36 cellular contexts compared by ENCODE assay signal in genomic region chr17:63480192-63480784, GRCh38. TPM values are rescaled to one million over a fixed set of nuclear protein-coding genes. Genes with fewer than 3 reads are reported as not detected.
"Had no signal": no experiment of that assay in that cellular context is flagged by ENCODE, and none has a peak within 500 bp of the region (broad histone marks: within the 10 kb centered on the region; RNA-seq: fewer than 3 reads in every experiment).

No MANE protein-coding gene starts in this region.

- DNase-seq: activated CD4-positive, alpha-beta T cell treated with anti-CD3 and anti-CD28 coated beads for 4 hours; activated CD4-positive, alpha-beta T cell treated with anti-CD3 and anti-CD28 coated beads, Interleukin-2, amount 50 U/mL, for 4 hours; activated effector memory CD4-positive, alpha-beta T cell treated with Interleukin-2 at 50 U/mL for 16 hours; activated naive CD4-positive, alpha-beta T cell treated with Interleukin-2 at 50 U/mL for 16 hours; activated naive CD8-positive, alpha-beta T cell treated with anti-CD3 and anti-CD28 coated beads, Interleukin-2, amount 10 ng/mL, durations not matched to agents 7 days and 5 days; activated T-cell treated with anti-CD3 and anti-CD28 coated beads for 4 hours; activated T-cell treated with anti-CD3 and anti-CD28 coated beads, Interleukin-2, amount 50 U/mL, for 72 hours; cerebellar nuclear complex; colonic mucosa; effector memory CD8-positive, alpha-beta T cell; left cardiac atrium; natural killer cell; stimulated activated CD4-positive, alpha-beta T cell treated with anti-CD3 and anti-CD28 coated beads, Interleukin-12 subunit alpha, Interleukin-12 subunit beta, amount 100 ng/mL, for 4 hours; stimulated activated CD4-positive, alpha-beta T cell treated with anti-CD3 and anti-CD28 coated beads, Interleukin-4, amount 100 ng/mL, for 1 hour; stimulated activated naive CD8-positive, alpha-beta T cell treated with anti-CD3 and anti-CD28 coated beads, Interleukin-15, Interleukin-2, amounts not matched to agents 100 U/mL and 50 U/mL, for 24 hours; T-helper 1 cell; testis; transverse colon had no signal

- ATAC-seq: activated T-cell treated with anti-CD3 and anti-CD28 coated beads, Interleukin-2, amount 50 U/mL, for 72 hours; effector memory CD8-positive, alpha-beta T cell; gastroesophageal sphincter; left cardiac atrium; natural killer cell; right lobe of liver; stimulated activated naive CD8-positive, alpha-beta T cell treated with anti-CD3 and anti-CD28 coated beads, Interleukin-15, Interleukin-2, amounts not matched to agents 100 U/mL and 50 U/mL, for 24 hours had no signal

- H3K27me3 ChIP-seq: ascending aorta, testis had no signal

- H3K4me2 ChIP-seq: hepatocyte, neural progenitor cell had no signal

- H3K79me2 ChIP-seq: hepatocyte had no signal

- H2AFZ ChIP-seq: hepatocyte, neural progenitor cell had no signal

- H3K36me3 Mint-ChIP-seq: activated naive CD8-positive, alpha-beta T cell treated with anti-CD3 and anti-CD28 coated beads, Interleukin-2, amount 10 ng/mL, durations not matched to agents 7 days and 5 days; brain; memory B cell; natural killer cell; neural progenitor cell had no signal

- H3K4me3 ChIP-seq: ascending aorta, cardiac muscle cell, colonic mucosa, gastroesophageal sphincter, hepatocyte, neural progenitor cell, right lobe of liver, testis, transverse colon had no signal

- H3K4me3 Mint-ChIP-seq: activated naive CD8-positive, alpha-beta T cell treated with anti-CD3 and anti-CD28 coated beads, Interleukin-2, amount 10 ng/mL, durations not matched to agents 7 days and 5 days; activated T-cell treated with anti-CD3 and anti-CD28 coated beads, Interleukin-2, amount 50 U/mL, for 72 hours; brain; effector memory CD8-positive, alpha-beta T cell; memory B cell; natural killer cell; neural progenitor cell; T-helper 2 cell treated with Interferon-gamma antibody and Interleukin-4, amounts not matched to agents 5 μg/mL and 100 μg/mL, for 36 hours had no signal

- H3K27ac ChIP-seq: ascending aorta, cardiac muscle cell, colonic mucosa, gastroesophageal sphincter, hepatocyte, neural progenitor cell, right lobe of liver, testis, transverse colon had no signal

- H3K9me3 Mint-ChIP-seq: activated naive CD8-positive, alpha-beta T cell treated with anti-CD3 and anti-CD28 coated beads, Interleukin-2, amount 10 ng/mL, durations not matched to agents 7 days and 5 days; activated T-cell treated with anti-CD3 and anti-CD28 coated beads, Interleukin-2, amount 50 U/mL, for 72 hours; effector memory CD8-positive, alpha-beta T cell; memory B cell; natural killer cell; neural progenitor cell; T-helper 2 cell treated with Interferon-gamma antibody and Interleukin-4, amounts not matched to agents 5 μg/mL and 100 μg/mL, for 36 hours had no signal

- H3K9me3 ChIP-seq: ascending aorta, colonic mucosa, gastroesophageal sphincter, right lobe of liver, testis, transverse colon had no signal

- H3K27ac Mint-ChIP-seq: activated naive CD8-positive, alpha-beta T cell treated with anti-CD3 and anti-CD28 coated beads, Interleukin-2, amount 10 ng/mL, durations not matched to agents 7 days and 5 days; activated T-cell treated with anti-CD3 and anti-CD28 coated beads, Interleukin-2, amount 50 U/mL, for 72 hours; brain; effector memory CD8-positive, alpha-beta T cell; memory B cell; natural killer cell; neural progenitor cell; progenitor cell of endocrine pancreas; T-helper 2 cell treated with Interferon-gamma antibody and Interleukin-4, amounts not matched to agents 5 μg/mL and 100 μg/mL, for 36 hours had no signal

- H3K36me3 ChIP-seq: ascending aorta, cardiac muscle cell, colonic mucosa, gastroesophageal sphincter, neural progenitor cell, right lobe of liver, transverse colon had no signal

- H3K9ac ChIP-seq: neural progenitor cell had no signal

RNA-seq across cellular contexts. Expression of gene KCNH6, which starts 42.9 kb away (rescaled TPM):
- total RNA-seq: activated naive CD8-positive, alpha-beta T cell treated with anti-CD3 and anti-CD28 coated beads, Interleukin-2, amount 10 ng/mL, durations not matched to agents 7 days and 5 days; activated T-cell treated with anti-CD3 and anti-CD28 coated beads, Interleukin-2, amount 50 U/mL, for 72 hours; ascending aorta; endothelial cell of umbilical vein; fibroblast of lung; gastroesophageal sphincter; left cardiac atrium; mononuclear cell; natural killer cell; omental fat pad; right lobe of liver; skeletal muscle tissue; urinary bladder had no signal
- polyA plus RNA-seq: fibroblast of lung, hepatocyte, keratinocyte, liver, urinary bladder had no signal
